ENCODE assay signal across 1 cellular context in the genomic region with DNA sequence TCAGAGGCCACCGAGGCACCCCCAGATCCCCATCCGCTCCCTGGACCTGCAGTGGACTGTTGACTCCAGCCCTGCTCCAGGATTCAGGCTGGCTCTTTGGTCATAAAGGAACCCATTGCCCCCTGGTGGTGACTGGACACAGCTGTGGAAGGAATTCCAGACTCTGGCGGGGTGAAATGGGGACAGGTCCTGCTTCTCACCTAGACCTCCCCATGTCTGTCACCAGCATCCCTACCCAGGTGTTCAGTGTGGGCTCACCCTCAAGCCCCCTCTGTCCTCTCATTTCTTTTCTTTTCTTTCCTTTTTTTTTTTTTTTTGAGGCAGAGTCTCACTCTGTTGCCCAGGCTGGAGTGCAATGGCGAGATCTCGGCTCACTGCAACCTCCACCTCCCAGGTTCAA.
TF ChIP-seq lines count a peak whose summit lies in the region.

No MANE protein-coding gene starts in this region.

TF ChIP-seq in K562, 482 proteins besides CTCF, POLR2A, EP300 and RAD21 (continued from another document and continues in another):
- TF ChIP-seq, protein P1, sequence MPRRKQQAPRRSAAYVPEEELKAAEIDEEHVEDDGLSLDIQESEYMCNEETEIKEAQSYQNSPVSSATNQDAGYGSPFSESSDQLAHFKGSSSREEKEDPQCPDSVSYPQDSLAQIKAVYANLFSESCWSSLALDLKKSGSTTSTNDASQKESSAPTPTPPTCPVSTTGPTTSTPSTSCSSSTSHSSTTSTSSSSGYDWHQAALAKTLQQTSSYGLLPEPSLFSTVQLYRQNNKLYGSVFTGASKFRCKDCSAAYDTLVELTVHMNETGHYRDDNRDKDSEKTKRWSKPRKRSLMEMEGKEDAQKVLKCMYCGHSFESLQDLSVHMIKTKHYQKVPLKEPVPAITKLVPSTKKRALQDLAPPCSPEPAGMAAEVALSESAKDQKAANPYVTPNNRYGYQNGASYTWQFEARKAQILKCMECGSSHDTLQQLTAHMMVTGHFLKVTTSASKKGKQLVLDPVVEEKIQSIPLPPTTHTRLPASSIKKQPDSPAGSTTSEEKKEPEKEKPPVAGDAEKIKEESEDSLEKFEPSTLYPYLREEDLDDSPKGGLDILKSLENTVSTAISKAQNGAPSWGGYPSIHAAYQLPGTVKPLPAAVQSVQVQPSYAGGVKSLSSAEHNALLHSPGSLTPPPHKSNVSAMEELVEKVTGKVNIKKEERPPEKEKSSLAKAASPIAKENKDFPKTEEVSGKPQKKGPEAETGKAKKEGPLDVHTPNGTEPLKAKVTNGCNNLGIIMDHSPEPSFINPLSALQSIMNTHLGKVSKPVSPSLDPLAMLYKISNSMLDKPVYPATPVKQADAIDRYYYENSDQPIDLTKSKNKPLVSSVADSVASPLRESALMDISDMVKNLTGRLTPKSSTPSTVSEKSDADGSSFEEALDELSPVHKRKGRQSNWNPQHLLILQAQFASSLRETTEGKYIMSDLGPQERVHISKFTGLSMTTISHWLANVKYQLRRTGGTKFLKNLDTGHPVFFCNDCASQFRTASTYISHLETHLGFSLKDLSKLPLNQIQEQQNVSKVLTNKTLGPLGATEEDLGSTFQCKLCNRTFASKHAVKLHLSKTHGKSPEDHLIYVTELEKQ (CRISPR knock-in tag; IDR thresholded peaks at IDR 0.05): no peak
- no peak for TF ChIP-seq ZBED1 (IDR thresholded peaks at IDR 0.05)
- no peak for TF ChIP-seq SMAD3 (CRISPR knock-in tag; conservative IDR thresholded peaks at IDR 0.05)
- TF ChIP-seq, protein P2, sequence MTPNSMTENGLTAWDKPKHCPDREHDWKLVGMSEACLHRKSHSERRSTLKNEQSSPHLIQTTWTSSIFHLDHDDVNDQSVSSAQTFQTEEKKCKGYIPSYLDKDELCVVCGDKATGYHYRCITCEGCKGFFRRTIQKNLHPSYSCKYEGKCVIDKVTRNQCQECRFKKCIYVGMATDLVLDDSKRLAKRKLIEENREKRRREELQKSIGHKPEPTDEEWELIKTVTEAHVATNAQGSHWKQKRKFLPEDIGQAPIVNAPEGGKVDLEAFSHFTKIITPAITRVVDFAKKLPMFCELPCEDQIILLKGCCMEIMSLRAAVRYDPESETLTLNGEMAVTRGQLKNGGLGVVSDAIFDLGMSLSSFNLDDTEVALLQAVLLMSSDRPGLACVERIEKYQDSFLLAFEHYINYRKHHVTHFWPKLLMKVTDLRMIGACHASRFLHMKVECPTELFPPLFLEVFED (CRISPR knock-in tag; conservative IDR thresholded peaks at IDR 0.05): 0 out of 2 replicates have a peak, but pooled peaks have one; percentile 7
- TF ChIP-seq NBN (IDR thresholded peaks at IDR 0.05; ENCODE audit: low read depth): no peak
- no peak for TF ChIP-seq ZNF589 (CRISPR knock-in tag; IDR thresholded peaks at IDR 0.05; ENCODE audit: low read depth)
- no peak for TF ChIP-seq ZNF830 (CRISPR knock-in tag; IDR thresholded peaks at IDR 0.05)
- no peak for TF ChIP-seq CXXC5 (CRISPR knock-in tag; IDR thresholded peaks at IDR 0.05)
- TF ChIP-seq FOSL1 (tag; conservative IDR thresholded peaks at IDR 0.05): no peak
- no peak for TF ChIP-seq HDAC6 (IDR thresholded peaks at IDR 0.05; ENCODE audit: low read depth, low read length)
- TF ChIP-seq, protein P3, sequence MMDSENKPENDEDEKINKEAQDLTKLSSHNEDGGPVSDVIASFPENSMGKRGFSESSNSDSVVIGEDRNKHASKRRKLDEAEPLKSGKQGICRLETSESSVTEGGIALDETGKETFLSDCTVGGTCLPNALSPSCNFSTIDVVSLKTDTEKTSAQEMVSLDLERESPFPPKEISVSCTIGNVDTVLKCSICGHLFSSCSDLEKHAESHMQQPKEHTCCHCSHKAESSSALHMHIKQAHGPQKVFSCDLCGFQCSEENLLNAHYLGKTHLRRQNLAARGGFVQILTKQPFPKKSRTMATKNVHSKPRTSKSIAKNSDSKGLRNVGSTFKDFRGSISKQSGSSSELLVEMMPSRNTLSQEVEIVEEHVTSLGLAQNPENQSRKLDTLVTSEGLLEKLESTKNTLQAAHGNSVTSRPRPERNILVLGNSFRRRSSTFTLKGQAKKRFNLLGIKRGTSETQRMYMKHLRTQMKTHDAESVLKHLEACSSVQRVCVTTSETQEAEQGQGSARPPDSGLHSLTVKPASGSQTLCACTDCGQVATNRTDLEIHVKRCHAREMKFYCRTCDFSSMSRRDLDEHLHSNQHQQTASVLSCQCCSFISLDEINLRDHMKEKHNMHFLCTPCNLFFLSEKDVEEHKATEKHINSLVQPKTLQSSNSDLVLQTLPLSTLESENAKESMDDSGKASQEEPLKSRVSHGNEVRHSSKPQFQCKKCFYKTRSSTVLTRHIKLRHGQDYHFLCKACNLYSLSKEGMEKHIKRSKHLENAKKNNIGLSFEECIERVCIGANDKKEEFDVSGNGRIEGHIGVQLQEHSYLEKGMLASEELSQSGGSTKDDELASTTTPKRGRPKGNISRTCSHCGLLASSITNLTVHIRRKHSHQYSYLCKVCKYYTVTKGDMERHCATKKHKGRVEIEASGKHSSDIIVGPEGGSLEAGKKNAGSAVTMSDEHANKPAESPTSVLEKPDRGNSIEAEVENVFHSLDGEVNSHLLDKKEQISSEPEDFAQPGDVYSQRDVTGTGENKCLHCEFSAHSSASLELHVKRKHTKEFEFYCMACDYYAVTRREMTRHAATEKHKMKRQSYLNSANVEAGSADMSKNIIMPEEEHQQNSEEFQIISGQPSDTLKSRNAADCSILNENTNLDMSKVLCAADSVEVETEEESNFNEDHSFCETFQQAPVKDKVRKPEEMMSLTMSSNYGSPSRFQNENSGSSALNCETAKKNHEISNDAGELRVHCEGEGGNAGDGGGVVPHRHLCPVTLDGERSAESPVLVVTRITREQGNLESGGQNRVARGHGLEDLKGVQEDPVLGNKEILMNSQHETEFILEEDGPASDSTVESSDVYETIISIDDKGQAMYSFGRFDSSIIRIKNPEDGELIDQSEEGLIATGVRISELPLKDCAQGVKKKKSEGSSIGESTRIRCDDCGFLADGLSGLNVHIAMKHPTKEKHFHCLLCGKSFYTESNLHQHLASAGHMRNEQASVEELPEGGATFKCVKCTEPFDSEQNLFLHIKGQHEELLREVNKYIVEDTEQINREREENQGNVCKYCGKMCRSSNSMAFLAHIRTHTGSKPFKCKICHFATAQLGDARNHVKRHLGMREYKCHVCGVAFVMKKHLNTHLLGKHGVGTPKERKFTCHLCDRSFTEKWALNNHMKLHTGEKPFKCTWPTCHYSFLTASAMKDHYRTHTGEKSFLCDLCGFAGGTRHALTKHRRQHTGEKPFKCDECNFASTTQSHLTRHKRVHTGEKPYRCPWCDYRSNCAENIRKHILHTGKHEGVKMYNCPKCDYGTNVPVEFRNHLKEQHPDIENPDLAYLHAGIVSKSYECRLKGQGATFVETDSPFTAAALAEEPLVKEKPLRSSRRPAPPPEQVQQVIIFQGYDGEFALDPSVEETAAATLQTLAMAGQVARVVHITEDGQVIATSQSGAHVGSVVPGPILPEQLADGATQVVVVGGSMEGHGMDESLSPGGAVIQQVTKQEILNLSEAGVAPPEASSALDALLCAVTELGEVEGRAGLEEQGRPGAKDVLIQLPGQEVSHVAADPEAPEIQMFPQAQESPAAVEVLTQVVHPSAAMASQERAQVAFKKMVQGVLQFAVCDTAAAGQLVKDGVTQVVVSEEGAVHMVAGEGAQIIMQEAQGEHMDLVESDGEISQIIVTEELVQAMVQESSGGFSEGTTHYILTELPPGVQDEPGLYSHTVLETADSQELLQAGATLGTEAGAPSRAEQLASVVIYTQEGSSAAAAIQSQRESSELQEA (IDR thresholded peaks at IDR 0.05; ENCODE audit: low read depth): no peak
- TF ChIP-seq, protein P4, sequence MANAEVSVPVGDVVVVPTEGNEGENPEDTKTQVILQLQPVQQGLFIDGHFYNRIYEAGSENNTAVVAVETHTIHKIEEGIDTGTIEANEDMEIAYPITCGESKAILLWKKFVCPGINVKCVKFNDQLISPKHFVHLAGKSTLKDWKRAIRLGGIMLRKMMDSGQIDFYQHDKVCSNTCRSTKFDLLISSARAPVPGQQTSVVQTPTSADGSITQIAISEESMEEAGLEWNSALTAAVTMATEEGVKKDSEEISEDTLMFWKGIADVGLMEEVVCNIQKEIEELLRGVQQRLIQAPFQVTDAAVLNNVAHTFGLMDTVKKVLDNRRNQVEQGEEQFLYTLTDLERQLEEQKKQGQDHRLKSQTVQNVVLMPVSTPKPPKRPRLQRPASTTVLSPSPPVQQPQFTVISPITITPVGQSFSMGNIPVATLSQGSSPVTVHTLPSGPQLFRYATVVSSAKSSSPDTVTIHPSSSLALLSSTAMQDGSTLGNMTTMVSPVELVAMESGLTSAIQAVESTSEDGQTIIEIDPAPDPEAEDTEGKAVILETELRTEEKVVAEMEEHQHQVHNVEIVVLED (CRISPR knock-in tag; IDR thresholded peaks at IDR 0.05): no peak
- TF ChIP-seq BRCA1 (IDR thresholded peaks at IDR 0.05): no peak
- no peak for TF ChIP-seq BRCA1 (CRISPR knock-in tag; IDR thresholded peaks at IDR 0.05)
- no peak for TF ChIP-seq ESRRA (IDR thresholded peaks at IDR 0.05; ENCODE audit: borderline replicate concordance, low read depth)
- TF ChIP-seq, protein P5, sequence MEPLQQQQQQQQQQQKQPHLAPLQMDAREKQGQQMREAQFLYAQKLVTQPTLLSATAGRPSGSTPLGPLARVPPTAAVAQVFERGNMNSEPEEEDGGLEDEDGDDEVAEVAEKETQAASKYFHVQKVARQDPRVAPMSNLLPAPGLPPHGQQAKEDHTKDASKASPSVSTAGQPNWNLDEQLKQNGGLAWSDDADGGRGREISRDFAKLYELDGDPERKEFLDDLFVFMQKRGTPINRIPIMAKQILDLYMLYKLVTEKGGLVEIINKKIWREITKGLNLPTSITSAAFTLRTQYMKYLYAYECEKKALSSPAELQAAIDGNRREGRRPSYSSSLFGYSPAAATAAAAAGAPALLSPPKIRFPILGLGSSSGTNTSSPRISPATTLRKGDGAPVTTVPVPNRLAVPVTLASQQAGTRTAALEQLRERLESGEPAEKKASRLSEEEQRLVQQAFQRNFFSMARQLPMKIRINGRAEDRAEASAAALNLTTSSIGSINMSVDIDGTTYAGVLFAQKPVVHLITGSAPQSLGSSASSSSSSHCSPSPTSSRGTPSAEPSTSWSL (CRISPR knock-in tag; IDR thresholded peaks at IDR 0.05; ENCODE audit: borderline replicate concordance): no peak
- TF ChIP-seq MAZ (CRISPR knock-in tag; conservative IDR thresholded peaks at IDR 0.05 in 1 of 2, IDR thresholded peaks at IDR 0.05 in 1 of 2): 0 out of 4 replicates have a peak, but pooled peaks of 1 of the 2 experiments have one; percentile 40
- TF ChIP-seq RBM15 (IDR thresholded peaks at IDR 0.05; ENCODE audit: insufficient read depth, low read length): no peak
- TF ChIP-seq, protein P6, sequence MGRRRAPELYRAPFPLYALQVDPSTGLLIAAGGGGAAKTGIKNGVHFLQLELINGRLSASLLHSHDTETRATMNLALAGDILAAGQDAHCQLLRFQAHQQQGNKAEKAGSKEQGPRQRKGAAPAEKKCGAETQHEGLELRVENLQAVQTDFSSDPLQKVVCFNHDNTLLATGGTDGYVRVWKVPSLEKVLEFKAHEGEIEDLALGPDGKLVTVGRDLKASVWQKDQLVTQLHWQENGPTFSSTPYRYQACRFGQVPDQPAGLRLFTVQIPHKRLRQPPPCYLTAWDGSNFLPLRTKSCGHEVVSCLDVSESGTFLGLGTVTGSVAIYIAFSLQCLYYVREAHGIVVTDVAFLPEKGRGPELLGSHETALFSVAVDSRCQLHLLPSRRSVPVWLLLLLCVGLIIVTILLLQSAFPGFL (CRISPR knock-in tag; IDR thresholded peaks at IDR 0.05): no peak
- TF ChIP-seq, protein P7, sequence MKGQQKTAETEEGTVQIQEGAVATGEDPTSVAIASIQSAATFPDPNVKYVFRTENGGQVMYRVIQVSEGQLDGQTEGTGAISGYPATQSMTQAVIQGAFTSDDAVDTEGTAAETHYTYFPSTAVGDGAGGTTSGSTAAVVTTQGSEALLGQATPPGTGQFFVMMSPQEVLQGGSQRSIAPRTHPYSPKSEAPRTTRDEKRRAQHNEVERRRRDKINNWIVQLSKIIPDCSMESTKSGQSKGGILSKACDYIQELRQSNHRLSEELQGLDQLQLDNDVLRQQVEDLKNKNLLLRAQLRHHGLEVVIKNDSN (CRISPR knock-in tag; IDR thresholded peaks at IDR 0.05): no peak
- TF ChIP-seq GTF2E2 (tag; IDR thresholded peaks at IDR 0.05): no peak
- no peak for TF ChIP-seq DPF2 (IDR thresholded peaks at IDR 0.05)
- TF ChIP-seq, protein P8, sequence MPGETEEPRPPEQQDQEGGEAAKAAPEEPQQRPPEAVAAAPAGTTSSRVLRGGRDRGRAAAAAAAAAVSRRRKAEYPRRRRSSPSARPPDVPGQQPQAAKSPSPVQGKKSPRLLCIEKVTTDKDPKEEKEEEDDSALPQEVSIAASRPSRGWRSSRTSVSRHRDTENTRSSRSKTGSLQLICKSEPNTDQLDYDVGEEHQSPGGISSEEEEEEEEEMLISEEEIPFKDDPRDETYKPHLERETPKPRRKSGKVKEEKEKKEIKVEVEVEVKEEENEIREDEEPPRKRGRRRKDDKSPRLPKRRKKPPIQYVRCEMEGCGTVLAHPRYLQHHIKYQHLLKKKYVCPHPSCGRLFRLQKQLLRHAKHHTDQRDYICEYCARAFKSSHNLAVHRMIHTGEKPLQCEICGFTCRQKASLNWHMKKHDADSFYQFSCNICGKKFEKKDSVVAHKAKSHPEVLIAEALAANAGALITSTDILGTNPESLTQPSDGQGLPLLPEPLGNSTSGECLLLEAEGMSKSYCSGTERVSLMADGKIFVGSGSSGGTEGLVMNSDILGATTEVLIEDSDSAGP (CRISPR knock-in tag; IDR thresholded peaks at IDR 0.05): no peak
- TF ChIP-seq POLR2B (IDR thresholded peaks at IDR 0.05; ENCODE audit: low read depth, partially characterized antibody): no peak
- no peak for TF ChIP-seq ZNF436 (CRISPR knock-in tag; IDR thresholded peaks at IDR 0.05)
- peak; percentile 93 for TF ChIP-seq ARID2 (IDR thresholded peaks at IDR 0.05)
- TF ChIP-seq NFYB (IDR thresholded peaks at IDR 0.05; ENCODE audit: extremely low read depth, insufficient read length): no peak
- TF ChIP-seq HNRNPUL1 (IDR thresholded peaks at IDR 0.05; ENCODE audit: low read length): no peak
- no peak for TF ChIP-seq GTF2F1 (IDR thresholded peaks at IDR 0.05; ENCODE audit: low read depth, low read length)
- TF ChIP-seq, protein P9, sequence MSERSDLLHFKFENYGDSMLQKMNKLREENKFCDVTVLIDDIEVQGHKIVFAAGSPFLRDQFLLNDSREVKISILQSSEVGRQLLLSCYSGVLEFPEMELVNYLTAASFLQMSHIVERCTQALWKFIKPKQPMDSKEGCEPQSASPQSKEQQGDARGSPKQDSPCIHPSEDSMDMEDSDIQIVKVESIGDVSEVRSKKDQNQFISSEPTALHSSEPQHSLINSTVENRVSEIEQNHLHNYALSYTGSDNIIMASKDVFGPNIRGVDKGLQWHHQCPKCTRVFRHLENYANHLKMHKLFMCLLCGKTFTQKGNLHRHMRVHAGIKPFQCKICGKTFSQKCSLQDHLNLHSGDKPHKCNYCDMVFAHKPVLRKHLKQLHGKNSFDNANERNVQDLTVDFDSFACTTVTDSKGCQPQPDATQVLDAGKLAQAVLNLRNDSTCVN (CRISPR knock-in tag; IDR thresholded peaks at IDR 0.05): no peak
- no peak for TF ChIP-seq TCF7 (IDR thresholded peaks at IDR 0.05; ENCODE audit: borderline replicate concordance)
- TF ChIP-seq, protein P10, sequence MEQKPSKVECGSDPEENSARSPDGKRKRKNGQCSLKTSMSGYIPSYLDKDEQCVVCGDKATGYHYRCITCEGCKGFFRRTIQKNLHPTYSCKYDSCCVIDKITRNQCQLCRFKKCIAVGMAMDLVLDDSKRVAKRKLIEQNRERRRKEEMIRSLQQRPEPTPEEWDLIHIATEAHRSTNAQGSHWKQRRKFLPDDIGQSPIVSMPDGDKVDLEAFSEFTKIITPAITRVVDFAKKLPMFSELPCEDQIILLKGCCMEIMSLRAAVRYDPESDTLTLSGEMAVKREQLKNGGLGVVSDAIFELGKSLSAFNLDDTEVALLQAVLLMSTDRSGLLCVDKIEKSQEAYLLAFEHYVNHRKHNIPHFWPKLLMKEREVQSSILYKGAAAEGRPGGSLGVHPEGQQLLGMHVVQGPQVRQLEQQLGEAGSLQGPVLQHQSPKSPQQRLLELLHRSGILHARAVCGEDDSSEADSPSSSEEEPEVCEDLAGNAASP (IDR thresholded peaks at IDR 0.05): peak; percentile 87
- TF ChIP-seq TAF15 (IDR thresholded peaks at IDR 0.05; ENCODE audit: low read depth, low read length): no peak
- TF ChIP-seq STAG1 (CRISPR knock-in tag; IDR thresholded peaks at IDR 0.05; ENCODE audit: borderline replicate concordance): peak; percentile 75; the same call in 1 of the 2 replicates
